In genomic region chr20:57258055-57258454, GRCh38 we compare ENCODE assay signal across 12 cellular contexts. TPM values are rescaled to one million over a fixed set of nuclear protein-coding genes. Genes with fewer than 3 reads are reported as not detected.
DNase-seq lines count a peak whose midpoint lies in the region; ATAC-seq and TF ChIP-seq lines count a peak whose summit lies in the region.
"Had no signal": no experiment of that assay in that cellular context is flagged by ENCODE, and none has a peak within 500 bp of the region (broad histone marks: within the 10 kb centered on the region; RNA-seq: fewer than 3 reads in every experiment).

No MANE protein-coding gene starts in this region.

- 34 to 41% methylated on average over 7 of the region's 7 CpGs for WGBS in body of pancreas, 2 donors

- peaks cover 13% of the 10 kb centered on the region for H3K4me1 ChIP-seq in BLaER1
- H3K4me1 ChIP-seq in SJCRH30, result peaks cover 53% of the 10 kb centered on the region
- H3K4me1 ChIP-seq in mucosa of descending colon (ENCODE audit: low read depth), result no peaks in the 10 kb centered on the region
- peaks cover 5% of the 10 kb centered on the region for H3K4me1 ChIP-seq in body of pancreas

- DNase-seq in NAMALWA (ENCODE audit: low spot score), result peak; percentile 67
- DNase-seq in SJCRH30, result peak; percentile 70 to 88
- no peak for DNase-seq in mucosa of descending colon
- no peak for DNase-seq in body of pancreas
- DNase-seq in activated naive CD4-positive, alpha-beta T cell treated with Interleukin-2 at 50 U/mL for 16 hours, result no peak
- DNase-seq: activated CD4-positive, CD25-positive, alpha-beta regulatory T cell treated with anti-CD3 and anti-CD28 coated beads, Interleukin-2, amount 50 U/mL, for 72 hours; activated CD8-positive, alpha-beta memory T cell treated with anti-CD3 and anti-CD28 coated beads, Interleukin-2, amount 50 U/mL, for 48 hours; NCI-H2029 treated with DMSO at 0.1 percent for 48 hours had no signal

- TF ChIP-seq POLR2A in body of pancreas (IDR thresholded peaks at IDR 0.05), result no peak

- H3K27ac ChIP-seq in BLaER1, result no peak overlapping the region
- no peak overlapping the region for H3K27ac ChIP-seq in SJCRH30
- no peak overlapping the region for H3K27ac ChIP-seq in body of pancreas

- H3K36me3 ChIP-seq in BLaER1, result no peaks in the 10 kb centered on the region
- no peaks in the 10 kb centered on the region for H3K36me3 ChIP-seq in SJCRH30
- no peaks in the 10 kb centered on the region for H3K36me3 ChIP-seq in mucosa of descending colon (ENCODE audit: low read depth)
- no peaks in the 10 kb centered on the region for H3K36me3 ChIP-seq in body of pancreas (replicated peaks in 1 of 2; ENCODE audit: insufficient read depth in 1 of 2, low read depth in 2 of 2)

- intact Hi-C loops in mucosa of descending colon (cut with DNase I, micrococcal nuclease), result no loop called here
- intact Hi-C loops in body of pancreas (cut with DNase I), result no loop called here

- H3K27me3 ChIP-seq in BLaER1 (peaks cover 46% of the 10 kb centered on the region), SJCRH30 (no peaks in the 10 kb centered on the region), body of pancreas (peaks cover 0 to 23% of the 10 kb centered on the region in 2 donors)

- H4K20me1 ChIP-seq in BLaER1, result peaks cover 23% of the 10 kb centered on the region; the same call in 1 of the 2 replicates

- ATAC-seq in mucosa of descending colon (peak; percentile 63), HG03280 (IDR thresholded peaks at IDR 0.05; ENCODE audit: unreplicated experiment) (no peak), body of pancreas (no peak), HG02571 (IDR thresholded peaks at IDR 0.05; ENCODE audit: unreplicated experiment) (no peak)

- no peak overlapping the region for H3K4me3 ChIP-seq in BLaER1
- H3K4me3 ChIP-seq in SJCRH30, result no peak overlapping the region
- no peak overlapping the region for H3K4me3 ChIP-seq in mucosa of descending colon
- H3K4me3 ChIP-seq in body of pancreas, result no peak overlapping the region

- no peak overlapping the region for H3K9ac ChIP-seq in BLaER1

- H3K9me3 ChIP-seq in BLaER1, result no peaks in the 10 kb centered on the region
- no peaks in the 10 kb centered on the region for H3K9me3 ChIP-seq in SJCRH30 (replicated peaks)
- H3K9me3 ChIP-seq in mucosa of descending colon, result no peaks in the 10 kb centered on the region
- H3K9me3 ChIP-seq in body of pancreas, result no peaks in the 10 kb centered on the region

- TF ChIP-seq CTCF in mucosa of descending colon (IDR thresholded peaks at IDR 0.05), result no peak
- TF ChIP-seq CTCF in body of pancreas (IDR thresholded peaks at IDR 0.05), result no peak

- H3K4me2 ChIP-seq in BLaER1, result peak overlapping the region; percentile 40

RNA-seq across cellular contexts. Expression of gene BMP7, which starts 8.4 kb away (rescaled TPM):
- total RNA-seq in SJCRH30 (2014; rRNA removed; shearing (Covaris generic)), result 14.6 and 15.6 TPM in 2 replicates
- total RNA-seq in mucosa of descending colon, result 1 to 10 TPM; 1.7 to 2.8 (median 2.0) TPM
- total RNA-seq in body of pancreas, result 1 to 10 TPM in 1 of 2 donors, not detected in 1; 4.2 TPM
- total RNA-seq: LHCN-M2 had no signal

Comparison
In these comparisons a context has a peak if more than half of its experiments do, and no peak if none do; other contexts are left out.
1. DNase-seq: peak in NAMALWA (single experiment) and SJCRH30 (2 of 2); none in mucosa of descending colon (0 of 3), body of pancreas (0 of 4) and activated naive CD4-positive, alpha-beta T cell treated with Interleukin-2 at 50 U/mL for 16 hours (single experiment).